20 cellular contexts compared by ENCODE assay signal in genomic region chr11:114964676-114965214, GRCh38.
"Had no signal": no experiment of that assay in that cellular context is flagged by ENCODE, and none has a peak within 500 bp of the region (broad histone marks: within the 10 kb centered on the region; RNA-seq: fewer than 3 reads in every experiment).

No MANE protein-coding gene starts in this region.

- DNase-seq: activated CD4-positive, alpha-beta T cell treated with anti-CD3 and anti-CD28 coated beads for 1 hour; activated CD8-positive, alpha-beta memory T cell treated with anti-CD3 and anti-CD28 coated beads for 24 hours; activated gamma-delta T cell; activated T-cell treated with anti-CD3 and anti-CD28 coated beads, Interleukin-2, amount 50 U/mL, for 72 hours; effector CD8-positive, alpha-beta T cell; heart right ventricle; immature natural killer cell; kidney glomerular epithelial cell; left ventricle myocardium inferior; mammary epithelial cell; midbrain; nephron progenitor cell; nucleus accumbens; sigmoid colon; stimulated activated CD4-positive, alpha-beta T cell treated with anti-CD3 and anti-CD28 coated beads, Interleukin-4, amount 100 ng/mL, for 24 hours; testis had no signal

- H3K4me3 Mint-ChIP-seq: activated naive CD8-positive, alpha-beta T cell; activated T-cell treated with anti-CD3 and anti-CD28 coated beads, Interleukin-2, amount 50 U/mL, for 72 hours; dendritic cell treated with granulocyte-macrophage colony-stimulating factor and Interleukin-4, amounts not matched to agents 40 ng/mL and 50 ng/mL, for 4 days; immature natural killer cell; nephron progenitor cell; stimulated activated effector memory CD8-positive, alpha-beta T cell treated with anti-CD3 and anti-CD28 coated beads, Interleukin-12 subunit alpha, Interleukin-12 subunit beta, amount 100 ng/mL, for 72 hours; type B pancreatic cell had no signal

- H3K27ac Mint-ChIP-seq: activated naive CD8-positive, alpha-beta T cell; activated T-cell treated with anti-CD3 and anti-CD28 coated beads, Interleukin-2, amount 50 U/mL, for 72 hours; dendritic cell treated with granulocyte-macrophage colony-stimulating factor and Interleukin-4, amounts not matched to agents 40 ng/mL and 50 ng/mL, for 4 days; immature natural killer cell; nephron progenitor cell; stimulated activated effector memory CD8-positive, alpha-beta T cell treated with anti-CD3 and anti-CD28 coated beads, Interleukin-12 subunit alpha, Interleukin-12 subunit beta, amount 100 ng/mL, for 72 hours; type B pancreatic cell had no signal

- H3K27me3 Mint-ChIP-seq: activated naive CD8-positive, alpha-beta T cell; dendritic cell treated with granulocyte-macrophage colony-stimulating factor and Interleukin-4, amounts not matched to agents 40 ng/mL and 50 ng/mL, for 4 days had no signal

- ATAC-seq: activated T-cell treated with anti-CD3 and anti-CD28 coated beads, Interleukin-2, amount 50 U/mL, for 72 hours; heart right ventricle; stimulated activated effector memory CD8-positive, alpha-beta T cell treated with anti-CD3 and anti-CD28 coated beads, Interleukin-12 subunit alpha, Interleukin-12 subunit beta, amount 100 ng/mL, for 72 hours had no signal

- H3K9me3 Mint-ChIP-seq: dendritic cell treated with granulocyte-macrophage colony-stimulating factor and Interleukin-4, amounts not matched to agents 40 ng/mL and 50 ng/mL, for 4 days; nephron progenitor cell; stimulated activated effector memory CD8-positive, alpha-beta T cell treated with anti-CD3 and anti-CD28 coated beads, Interleukin-12 subunit alpha, Interleukin-12 subunit beta, amount 100 ng/mL, for 72 hours had no signal

- H3K4me1 Mint-ChIP-seq: immature natural killer cell; stimulated activated effector memory CD8-positive, alpha-beta T cell treated with anti-CD3 and anti-CD28 coated beads, Interleukin-12 subunit alpha, Interleukin-12 subunit beta, amount 100 ng/mL, for 72 hours had no signal

- H3K36me3 Mint-ChIP-seq: activated naive CD8-positive, alpha-beta T cell; immature natural killer cell; stimulated activated effector memory CD8-positive, alpha-beta T cell treated with anti-CD3 and anti-CD28 coated beads, Interleukin-12 subunit alpha, Interleukin-12 subunit beta, amount 100 ng/mL, for 72 hours; type B pancreatic cell had no signal
